ENCODE assay signal across 1 cellular context in the genomic region with DNA sequence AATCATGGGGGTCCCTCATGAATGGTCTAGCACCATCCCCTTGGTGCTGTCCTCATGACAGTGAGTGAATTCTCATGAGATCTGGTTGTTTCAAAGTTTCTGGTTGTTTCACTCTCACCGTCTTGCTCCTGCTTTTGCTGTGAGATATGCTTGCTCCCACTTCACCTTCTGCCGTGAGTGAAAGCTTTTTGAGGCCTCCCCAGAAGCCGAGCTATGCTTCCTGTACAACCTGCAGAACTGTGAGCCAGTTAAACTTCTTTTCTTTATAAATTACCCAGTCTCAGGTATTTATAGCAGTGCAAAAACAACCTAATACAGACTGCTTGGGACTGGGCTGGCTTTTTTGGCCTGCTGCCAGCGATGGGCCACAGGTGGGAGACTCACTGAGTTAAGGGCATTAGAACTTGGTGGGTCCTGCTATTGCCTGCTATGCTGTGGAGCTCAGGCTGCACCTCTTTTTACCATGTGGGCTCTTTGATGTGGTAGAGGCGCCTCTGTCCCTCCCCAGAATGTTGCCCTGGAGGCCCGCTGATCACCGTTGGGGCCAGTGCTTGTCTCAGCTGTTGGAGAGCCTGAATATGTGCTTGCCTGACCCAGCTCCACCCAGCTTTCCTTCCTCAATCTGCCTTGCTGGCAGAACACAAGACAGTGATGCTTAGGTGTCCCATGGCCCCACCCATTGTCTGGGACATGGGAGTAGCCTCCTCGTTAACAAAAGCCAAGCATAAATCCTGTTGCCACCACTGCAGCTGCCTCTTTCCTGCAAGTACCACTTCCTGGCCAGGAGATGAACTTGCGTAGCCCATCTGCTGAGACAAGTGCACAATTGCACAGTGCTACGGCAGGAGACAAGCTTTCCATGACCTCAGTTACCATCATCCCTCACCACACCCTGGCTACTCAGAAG.
TF ChIP-seq lines count a peak whose summit lies in the region.

No MANE protein-coding gene starts in this region.

TF ChIP-seq in GM23338, 12 proteins besides CTCF, POLR2A, EP300 and RAD21 (continued from another document):
- TF ChIP-seq NANOG (IDR thresholded peaks at IDR 0.05; ENCODE audit: borderline replicate concordance) (no peak), EZH2 (IDR thresholded peaks at IDR 0.05; ENCODE audit: low read depth, unreplicated experiment) (no peak), POLR2AphosphoS5 (IDR thresholded peaks at IDR 0.05; ENCODE audit: low read depth) (no peak), ZNF331 (CRISPR knock-in tag; IDR thresholded peaks at IDR 0.05; ENCODE audit: low read depth) (no peak), JUNB (IDR thresholded peaks at IDR 0.05; ENCODE audit: unreplicated experiment) (no peak), STAT1 (IDR thresholded peaks at IDR 0.05; ENCODE audit: unreplicated experiment) (no peak), ZNF114 (CRISPR knock-in tag; IDR thresholded peaks at IDR 0.05) (no peak), ETS1 (IDR thresholded peaks at IDR 0.05) (no peak), CREB1 (CRISPR knock-in tag; IDR thresholded peaks at IDR 0.05; ENCODE audit: low read depth) (no peak)
- TF ChIP-seq, protein P1, sequence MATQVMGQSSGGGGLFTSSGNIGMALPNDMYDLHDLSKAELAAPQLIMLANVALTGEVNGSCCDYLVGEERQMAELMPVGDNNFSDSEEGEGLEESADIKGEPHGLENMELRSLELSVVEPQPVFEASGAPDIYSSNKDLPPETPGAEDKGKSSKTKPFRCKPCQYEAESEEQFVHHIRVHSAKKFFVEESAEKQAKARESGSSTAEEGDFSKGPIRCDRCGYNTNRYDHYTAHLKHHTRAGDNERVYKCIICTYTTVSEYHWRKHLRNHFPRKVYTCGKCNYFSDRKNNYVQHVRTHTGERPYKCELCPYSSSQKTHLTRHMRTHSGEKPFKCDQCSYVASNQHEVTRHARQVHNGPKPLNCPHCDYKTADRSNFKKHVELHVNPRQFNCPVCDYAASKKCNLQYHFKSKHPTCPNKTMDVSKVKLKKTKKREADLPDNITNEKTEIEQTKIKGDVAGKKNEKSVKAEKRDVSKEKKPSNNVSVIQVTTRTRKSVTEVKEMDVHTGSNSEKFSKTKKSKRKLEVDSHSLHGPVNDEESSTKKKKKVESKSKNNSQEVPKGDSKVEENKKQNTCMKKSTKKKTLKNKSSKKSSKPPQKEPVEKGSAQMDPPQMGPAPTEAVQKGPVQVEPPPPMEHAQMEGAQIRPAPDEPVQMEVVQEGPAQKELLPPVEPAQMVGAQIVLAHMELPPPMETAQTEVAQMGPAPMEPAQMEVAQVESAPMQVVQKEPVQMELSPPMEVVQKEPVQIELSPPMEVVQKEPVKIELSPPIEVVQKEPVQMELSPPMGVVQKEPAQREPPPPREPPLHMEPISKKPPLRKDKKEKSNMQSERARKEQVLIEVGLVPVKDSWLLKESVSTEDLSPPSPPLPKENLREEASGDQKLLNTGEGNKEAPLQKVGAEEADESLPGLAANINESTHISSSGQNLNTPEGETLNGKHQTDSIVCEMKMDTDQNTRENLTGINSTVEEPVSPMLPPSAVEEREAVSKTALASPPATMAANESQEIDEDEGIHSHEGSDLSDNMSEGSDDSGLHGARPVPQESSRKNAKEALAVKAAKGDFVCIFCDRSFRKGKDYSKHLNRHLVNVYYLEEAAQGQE (IDR thresholded peaks at IDR 0.05; ENCODE audit: unreplicated experiment), result no peak
